9 cellular contexts compared by ENCODE assay signal in genomic region chr14:61570188-61570960, GRCh38.
DNase-seq lines count a peak whose midpoint lies in the region; ATAC-seq, FAIRE-seq and TF ChIP-seq lines count a peak whose summit lies in the region.
"Had no signal": no experiment of that assay in that cellular context is flagged by ENCODE, and none has a peak within 500 bp of the region (broad histone marks: within the 10 kb centered on the region; RNA-seq: fewer than 3 reads in every experiment).

No MANE protein-coding gene starts in this region.

- peak overlapping the region; percentile 91 for H3K27ac Mint-ChIP-seq in activated naive CD4-positive, alpha-beta T cell treated with anti-CD3 and anti-CD28 coated beads for 36 hours
- H3K27ac Mint-ChIP-seq in activated CD8-positive, alpha-beta T cell treated with anti-CD3 and anti-CD28 coated beads, Interleukin-2, amount 10 ng/mL, durations not matched to agents 7 days and 5 days, result peak overlapping the region; percentile 84
- no peak overlapping the region for H3K27ac Mint-ChIP-seq in endothelial cell (ENCODE audit: unreplicated experiment)

- peaks cover 83% of the 10 kb centered on the region for H3K4me1 Mint-ChIP-seq in activated naive CD4-positive, alpha-beta T cell treated with anti-CD3 and anti-CD28 coated beads for 36 hours (ENCODE audit: low read depth)
- peaks cover 53% of the 10 kb centered on the region for H3K4me1 Mint-ChIP-seq in activated CD8-positive, alpha-beta T cell treated with anti-CD3 and anti-CD28 coated beads, Interleukin-2, amount 10 ng/mL, durations not matched to agents 7 days and 5 days (ENCODE audit: low read depth)
- H3K4me1 Mint-ChIP-seq in endothelial cell (ENCODE audit: unreplicated experiment), result peaks cover 30% of the 10 kb centered on the region

- no peaks in the 10 kb centered on the region for H3K9me3 ChIP-seq in thyroid gland
- H3K9me3 ChIP-seq in kidney (ENCODE audit: control insufficient read depth in 1 of 2, low read length in 2 of 2), result no peaks in the 10 kb centered on the region

- CTCF ChIA-PET in activated naive CD4-positive, alpha-beta T cell treated with anti-CD3 and anti-CD28 coated beads for 36 hours (lab: Charles Lee), result interaction anchor here (1.1 to 1.8 kb wide), 3 partner anchors 13 to 94 kb away, joined by 3 to 8 read pairs (median 5); no protein-coding TSS in a partner anchor
- CTCF ChIA-PET in activated CD8-positive, alpha-beta T cell treated with anti-CD3 and anti-CD28 coated beads, Interleukin-2, amount 10 ng/mL, durations not matched to agents 7 days and 5 days (lab: Charles Lee), result interaction anchor here (0.6 to 2.4 kb wide), 9 partner anchors 12 to 267 kb away, joined by 3 to 12 read pairs (median 3); partner anchors contain the start of gene HIF1A

- no peak overlapping the region for H3K4me3 ChIP-seq in thyroid gland (replicated peaks in 1 of 3)
- H3K4me3 ChIP-seq in kidney (ENCODE audit: low read length in 2 of 2), result no peak overlapping the region

- TF ChIP-seq POLR2A in thyroid gland (IDR thresholded peaks at IDR 0.05) (no peak), erythroblast (IDR thresholded peaks at IDR 0.05; ENCODE audit: low read length) (no peak)

- FAIRE-seq in kidney (lab: Jason Lieb, UNC), result no peak

- 63 to 65% methylated on average over 7 of the region's 7 CpGs for WGBS in thyroid gland, 2 donors

- H3K4me1 ChIP-seq in thyroid gland (peaks cover 44 to 71% of the 10 kb centered on the region in 2 donors), kidney (ENCODE audit: control insufficient read depth in 1 of 2, insufficient read depth in 1 of 2, low read depth in 1 of 2, low read length in 2 of 2) (peaks cover 24 to 47% of the 10 kb centered on the region in 2 donors)

- no peak for TF ChIP-seq CTCF in thyroid gland (IDR thresholded peaks at IDR 0.05)
- TF ChIP-seq CTCF in endothelial cell (IDR thresholded peaks at IDR 0.05; ENCODE audit: unreplicated experiment), result no peak
- no peak for TF ChIP-seq CTCF in kidney (IDR thresholded peaks at IDR 0.05; ENCODE audit: borderline replicate concordance, extremely low read depth, insufficient read depth)

- no peaks in the 10 kb centered on the region for H3K36me3 ChIP-seq in thyroid gland
- H3K36me3 ChIP-seq in kidney (ENCODE audit: control insufficient read depth in 1 of 2, insufficient read depth in 2 of 2, low read length in 2 of 2), result no peaks in the 10 kb centered on the region

- peaks cover 6% of the 10 kb centered on the region for H3K9me3 Mint-ChIP-seq in activated naive CD4-positive, alpha-beta T cell treated with anti-CD3 and anti-CD28 coated beads for 36 hours
- peaks cover 5% of the 10 kb centered on the region for H3K9me3 Mint-ChIP-seq in activated CD8-positive, alpha-beta T cell treated with anti-CD3 and anti-CD28 coated beads, Interleukin-2, amount 10 ng/mL, durations not matched to agents 7 days and 5 days (ENCODE audit: insufficient read depth)
- no peaks in the 10 kb centered on the region for H3K9me3 Mint-ChIP-seq in endothelial cell (ENCODE audit: unreplicated experiment)

- H3K36me3 Mint-ChIP-seq in activated naive CD4-positive, alpha-beta T cell treated with anti-CD3 and anti-CD28 coated beads for 36 hours (ENCODE audit: low read depth), result peaks cover 3% of the 10 kb centered on the region
- peaks cover 9% of the 10 kb centered on the region for H3K36me3 Mint-ChIP-seq in activated CD8-positive, alpha-beta T cell treated with anti-CD3 and anti-CD28 coated beads, Interleukin-2, amount 10 ng/mL, durations not matched to agents 7 days and 5 days (ENCODE audit: low read depth)
- peaks cover 5% of the 10 kb centered on the region for H3K36me3 Mint-ChIP-seq in endothelial cell (ENCODE audit: low read depth, unreplicated experiment)

- intact Hi-C loops in activated naive CD4-positive, alpha-beta T cell treated with anti-CD3 and anti-CD28 coated beads for 36 hours (cut with micrococcal nuclease), result loop anchor here (1.0 to 5.0 kb wide), 3 partner anchors 24 to 228 kb away; no protein-coding TSS in a partner anchor
- intact Hi-C loops in thyroid gland (cut with DNase I), result no loop called here
- intact Hi-C loops in kidney (cut with DNase I), result no loop called here

- peak overlapping the region; percentile 27 for H3K4me3 Mint-ChIP-seq in activated naive CD4-positive, alpha-beta T cell treated with anti-CD3 and anti-CD28 coated beads for 36 hours
- H3K4me3 Mint-ChIP-seq in activated CD8-positive, alpha-beta T cell treated with anti-CD3 and anti-CD28 coated beads, Interleukin-2, amount 10 ng/mL, durations not matched to agents 7 days and 5 days, result peak overlapping the region; percentile 7
- no peak overlapping the region for H3K4me3 Mint-ChIP-seq in endothelial cell (ENCODE audit: unreplicated experiment)

- H3K9ac ChIP-seq in kidney (ENCODE audit: low read length in 2 of 2), result no peak overlapping the region

- H3K27ac ChIP-seq in thyroid gland (peak overlapping the region; percentile 89 to 94 (median 91)), kidney (ENCODE audit: low read depth in 2 of 2, low read length in 2 of 2) (peak overlapping the region in 1 of 2 donors; percentile 89)

- POLR2A ChIA-PET in activated CD8-positive, alpha-beta T cell treated with anti-CD3 and anti-CD28 coated beads, Interleukin-2, amount 10 ng/mL, durations not matched to agents 7 days and 5 days (lab: Charles Lee), result interaction anchor here (0.7 to 2.2 kb wide), 8 partner anchors 11 to 268 kb away, joined by 3 to 10 read pairs (median 3); partner anchors contain the start of gene HIF1A

- ATAC-seq in activated CD8-positive, alpha-beta T cell treated with anti-CD3 and anti-CD28 coated beads, Interleukin-2, amount 10 ng/mL, durations not matched to agents 7 days and 5 days, result no peak

- H3K27me3 ChIP-seq in thyroid gland, result no peaks in the 10 kb centered on the region

- DNase-seq in activated naive CD4-positive, alpha-beta T cell treated with anti-CD3 and anti-CD28 coated beads for 36 hours, result no peak
- no peak for DNase-seq in activated naive CD4-positive, alpha-beta T cell treated with anti-CD3 and anti-CD28 coated beads, Interleukin-2, amount 50 U/mL, for 16 hours
- no peak for DNase-seq in activated CD8-positive, alpha-beta T cell treated with anti-CD3 and anti-CD28 coated beads, Interleukin-2, amount 10 ng/mL, durations not matched to agents 7 days and 5 days
- peak; percentile 79 for DNase-seq in islet precursor cell
- DNase-seq in thyroid gland, result no peak
- no peak for DNase-seq in endothelial cell (ENCODE audit: low spot score)
- DNase-seq in kidney, result no peak
- DNase-seq in erythroblast (lab: John Stamatoyannopoulos, UW), result no peak
- DNase-seq: occipital lobe had no signal

- no peaks in the 10 kb centered on the region for H3K27me3 Mint-ChIP-seq in activated naive CD4-positive, alpha-beta T cell treated with anti-CD3 and anti-CD28 coated beads for 36 hours (ENCODE audit: low read depth)
- H3K27me3 Mint-ChIP-seq in activated CD8-positive, alpha-beta T cell treated with anti-CD3 and anti-CD28 coated beads, Interleukin-2, amount 10 ng/mL, durations not matched to agents 7 days and 5 days (ENCODE audit: low read depth), result no peaks in the 10 kb centered on the region
- peaks cover 6% of the 10 kb centered on the region for H3K27me3 Mint-ChIP-seq in endothelial cell (ENCODE audit: unreplicated experiment)
